ENCODE assay signal across 9 cellular contexts in genomic region chr11:67503119-67504022, GRCh38. TPM values are rescaled to one million over a fixed set of nuclear protein-coding genes. Genes with fewer than 3 reads are reported as not detected.
DNase-seq lines count a peak whose midpoint lies in the region; ATAC-seq and TF ChIP-seq lines count a peak whose summit lies in the region.
"Had no signal": no experiment of that assay in that cellular context is flagged by ENCODE, and none has a peak within 500 bp of the region (broad histone marks: within the 10 kb centered on the region; RNA-seq: fewer than 3 reads in every experiment).

No MANE protein-coding gene starts in this region.

- ATAC-seq in left lung = no peak
- no peak for ATAC-seq in HG02840 (IDR thresholded peaks at IDR 0.05; ENCODE audit: low FRiP score, unreplicated experiment)
- no peak for ATAC-seq in GM18868 (IDR thresholded peaks at IDR 0.05; ENCODE audit: unreplicated experiment)

- H3K36me3 Mint-ChIP-seq in activated naive CD4-positive, alpha-beta T cell treated with anti-CD3 and anti-CD28 coated beads for 36 hours (ENCODE audit: low read depth) = peaks cover 25% of the 10 kb centered on the region
- H3K36me3 Mint-ChIP-seq in activated naive CD8-positive, alpha-beta T cell treated with anti-CD3 and anti-CD28 coated beads for 36 hours = peaks cover 25% of the 10 kb centered on the region

- peak overlapping the region; percentile 50 to 94 for H3K4me3 ChIP-seq in left lung
- H3K4me3 ChIP-seq in tibial artery = peak overlapping the region; percentile 64 to 80

- peaks cover 0 to 43% of the 10 kb centered on the region in 2 donors for H3K36me3 ChIP-seq in left lung
- peaks cover 0 to 23% (median 15%) of the 10 kb centered on the region in 3 donors for H3K36me3 ChIP-seq in tibial artery

- intact Hi-C loops in activated naive CD4-positive, alpha-beta T cell treated with anti-CD3 and anti-CD28 coated beads for 36 hours (cut with micrococcal nuclease) = loop anchor here (10.0 kb wide), 2 partner anchors 389 to 531 kb away; partner anchors contain the start of genes KDM2A, NDUFS8 and TCIRG1
- intact Hi-C loops in left lung (cut with DNase I) (no loop called here), tibial artery (cut with DNase I; ENCODE audit: low total_unique reads) (loop anchor here (2.0 kb wide), 1 partner anchor 101 kb away; no protein-coding TSS in a partner anchor)

- H3K27me3 Mint-ChIP-seq in activated naive CD4-positive, alpha-beta T cell treated with anti-CD3 and anti-CD28 coated beads for 36 hours (ENCODE audit: low read depth) = no peaks in the 10 kb centered on the region
- H3K27me3 Mint-ChIP-seq in activated naive CD8-positive, alpha-beta T cell treated with anti-CD3 and anti-CD28 coated beads for 36 hours = no peaks in the 10 kb centered on the region

- H3K27ac Mint-ChIP-seq in activated naive CD4-positive, alpha-beta T cell treated with anti-CD3 and anti-CD28 coated beads for 36 hours = peak overlapping the region; percentile 4
- H3K27ac Mint-ChIP-seq in activated naive CD8-positive, alpha-beta T cell treated with anti-CD3 and anti-CD28 coated beads for 36 hours = no peak overlapping the region

- TF ChIP-seq CTCF in left lung (IDR thresholded peaks at IDR 0.05) (no peak), tibial artery (IDR thresholded peaks at IDR 0.05) (no peak)

- H3K9me3 ChIP-seq in left lung = no peaks in the 10 kb centered on the region
- no peaks in the 10 kb centered on the region for H3K9me3 ChIP-seq in tibial artery

- H3K4me1 ChIP-seq in left lung = peaks cover 24 to 59% of the 10 kb centered on the region in 2 donors
- peaks cover 0 to 44% (median 40%) of the 10 kb centered on the region in 4 donors for H3K4me1 ChIP-seq in tibial artery

- H3K27ac ChIP-seq in left lung (no peak overlapping the region), tibial artery (peak overlapping the region in 1 of 2 donors; percentile 99)

- CTCF ChIA-PET in activated naive CD4-positive, alpha-beta T cell treated with anti-CD3 and anti-CD28 coated beads for 36 hours (lab: Charles Lee) = no interaction called here

- no peak for DNase-seq in activated naive CD4-positive, alpha-beta T cell treated with anti-CD3 and anti-CD28 coated beads for 36 hours
- DNase-seq in activated naive CD4-positive, alpha-beta T cell treated with anti-CD3 and anti-CD28 coated beads, Interleukin-2, amount 50 U/mL, for 16 hours = no peak
- no peak for DNase-seq in activated naive CD8-positive, alpha-beta T cell treated with anti-CD3 and anti-CD28 coated beads for 36 hours
- DNase-seq in left lung (peak in 1 of 2 donors; percentile 69), tibial artery (no peak), NCI-H146 treated with DMSO at 0.1 percent for 48 hours (lab: John Stamatoyannopoulos, UW; ENCODE audit: unreplicated experiment) (no peak)

- H3K4me3 Mint-ChIP-seq in activated naive CD4-positive, alpha-beta T cell treated with anti-CD3 and anti-CD28 coated beads for 36 hours = peak overlapping the region; percentile 48
- H3K4me3 Mint-ChIP-seq in activated naive CD8-positive, alpha-beta T cell treated with anti-CD3 and anti-CD28 coated beads for 36 hours = peak overlapping the region; percentile 67

- H3K27me3 ChIP-seq in left lung = peaks cover 0 to 20% of the 10 kb centered on the region in 2 donors
- no peaks in the 10 kb centered on the region for H3K27me3 ChIP-seq in tibial artery

- no peaks in the 10 kb centered on the region for H3K9me3 Mint-ChIP-seq in activated naive CD4-positive, alpha-beta T cell treated with anti-CD3 and anti-CD28 coated beads for 36 hours
- H3K9me3 Mint-ChIP-seq in activated naive CD8-positive, alpha-beta T cell treated with anti-CD3 and anti-CD28 coated beads for 36 hours = no peaks in the 10 kb centered on the region

- peaks cover 42% of the 10 kb centered on the region for H3K4me1 Mint-ChIP-seq in activated naive CD4-positive, alpha-beta T cell treated with anti-CD3 and anti-CD28 coated beads for 36 hours (ENCODE audit: low read depth)
- peaks cover 41% of the 10 kb centered on the region for H3K4me1 Mint-ChIP-seq in activated naive CD8-positive, alpha-beta T cell treated with anti-CD3 and anti-CD28 coated beads for 36 hours

RNA-seq across cellular contexts. Expression of gene PITPNM1, which starts 1.8 kb away (rescaled TPM):
- 100 to 1,000 TPM; 112 to 127 TPM for total RNA-seq in activated naive CD4-positive, alpha-beta T cell treated with anti-CD3 and anti-CD28 coated beads for 36 hours
- total RNA-seq in activated naive CD8-positive, alpha-beta T cell treated with anti-CD3 and anti-CD28 coated beads for 36 hours = 10 to 100 TPM; 52.7 to 56.4 TPM
- 10 to 100 TPM; 51.6 to 55.5 TPM for total RNA-seq in left lung

RNA-seq across cellular contexts. Expression of gene CDK2AP2, which starts 4.6 kb away (rescaled TPM):
- total RNA-seq in activated naive CD4-positive, alpha-beta T cell treated with anti-CD3 and anti-CD28 coated beads for 36 hours = 10 to 100 TPM; 53.7 to 55.1 TPM
- 10 to 100 TPM; 49.7 to 50.5 TPM for total RNA-seq in activated naive CD8-positive, alpha-beta T cell treated with anti-CD3 and anti-CD28 coated beads for 36 hours
- 10 to 100 TPM; 82.2 to 92.8 TPM for total RNA-seq in left lung

RNA-seq across cellular contexts. Expression of gene CABP2, which starts 19.9 kb away (rescaled TPM):
- not detected for total RNA-seq in activated naive CD4-positive, alpha-beta T cell treated with anti-CD3 and anti-CD28 coated beads for 36 hours
- total RNA-seq in activated naive CD8-positive, alpha-beta T cell treated with anti-CD3 and anti-CD28 coated beads for 36 hours = not detected
- total RNA-seq in left lung = not detected
- total RNA-seq: pulmonary artery endothelial cell had no signal

RNA-seq across cellular contexts. Expression of gene AIP, which starts 20.5 kb away (rescaled TPM):
- 100 to 1,000 TPM; 163 to 166 TPM for total RNA-seq in activated naive CD4-positive, alpha-beta T cell treated with anti-CD3 and anti-CD28 coated beads for 36 hours
- 100 to 1,000 TPM; 107 to 112 TPM for total RNA-seq in activated naive CD8-positive, alpha-beta T cell treated with anti-CD3 and anti-CD28 coated beads for 36 hours
- total RNA-seq in left lung = 10 to 100 TPM; 61.7 to 68.2 TPM

RNA-seq across cellular contexts. Expression of gene TMEM134, which starts 34.3 kb away (rescaled TPM):
- 10 to 100 TPM; 52.6 to 56.1 TPM for total RNA-seq in activated naive CD4-positive, alpha-beta T cell treated with anti-CD3 and anti-CD28 coated beads for 36 hours
- total RNA-seq in activated naive CD8-positive, alpha-beta T cell treated with anti-CD3 and anti-CD28 coated beads for 36 hours = 10 to 100 TPM; 43.7 to 45.8 TPM
- 10 to 100 TPM; 45.9 to 51.8 TPM for total RNA-seq in left lung

Comparison
In these comparisons a context has a peak if more than half of its experiments do, and no peak if none do; other contexts are left out.
1. intact Hi-C loops: an anchor here in activated naive CD4-positive, alpha-beta T cell treated with anti-CD3 and anti-CD28 coated beads for 36 hours (10.0 kb wide) and tibial artery (2.0 kb wide); none called in left lung.